Comparison of ENCODE assay signal across 2 cellular contexts in genomic region chrX:112808007-112808406, GRCh38.
TF ChIP-seq lines count a peak whose summit lies in the region.

No MANE protein-coding gene starts in this region.

TF ChIP-seq in GM23338, 12 proteins besides CTCF, POLR2A, EP300 and RAD21 (continued from another document):
- TF ChIP-seq REST (IDR thresholded peaks at IDR 0.05; ENCODE audit: unreplicated experiment) (no peak), STAT1 (IDR thresholded peaks at IDR 0.05; ENCODE audit: unreplicated experiment) (no peak), ZNF462 (CRISPR knock-in tag; IDR thresholded peaks at IDR 0.05) (no peak), JUNB (IDR thresholded peaks at IDR 0.05; ENCODE audit: unreplicated experiment) (no peak), NANOG (IDR thresholded peaks at IDR 0.05; ENCODE audit: borderline replicate concordance) (no peak), POLR2AphosphoS5 (IDR thresholded peaks at IDR 0.05; ENCODE audit: low read depth) (no peak), ZNF114 (CRISPR knock-in tag; IDR thresholded peaks at IDR 0.05) (no peak), CREB1 (CRISPR knock-in tag; IDR thresholded peaks at IDR 0.05; ENCODE audit: low read depth) (no peak), EZH2phosphoT487 (IDR thresholded peaks at IDR 0.05; ENCODE audit: unreplicated experiment) (no peak), ETS1 (IDR thresholded peaks at IDR 0.05) (no peak), EZH2 (IDR thresholded peaks at IDR 0.05; ENCODE audit: low read depth, unreplicated experiment) (no peak)

TF ChIP-seq in WTC11, 78 proteins besides CTCF, POLR2A, EP300 and RAD21 (continued from another document):
- TF ChIP-seq FOXJ3 (CRISPR knock-in tag; IDR thresholded peaks at IDR 0.05; ENCODE audit: borderline replicate concordance) (no peak), ZNF671 (CRISPR knock-in tag; IDR thresholded peaks at IDR 0.05) (no peak), ZNF317 (CRISPR knock-in tag; IDR thresholded peaks at IDR 0.05; ENCODE audit: borderline replicate concordance, low read depth) (no peak), FOXP1 (CRISPR knock-in tag; IDR thresholded peaks at IDR 0.05; ENCODE audit: borderline replicate concordance) (no peak), SMAD3 (CRISPR knock-in tag; IDR thresholded peaks at IDR 0.05; ENCODE audit: borderline replicate concordance) (no peak), JUN (CRISPR knock-in tag; IDR thresholded peaks at IDR 0.05) (no peak), NFYB (CRISPR knock-in tag; conservative IDR thresholded peaks at IDR 0.05; ENCODE audit: low read depth) (no peak), TCF7 (CRISPR knock-in tag; IDR thresholded peaks at IDR 0.05; ENCODE audit: low read depth) (no peak), ESRRA (CRISPR knock-in tag; IDR thresholded peaks at IDR 0.05; ENCODE audit: borderline replicate concordance) (no peak)
- TF ChIP-seq, protein P1, sequence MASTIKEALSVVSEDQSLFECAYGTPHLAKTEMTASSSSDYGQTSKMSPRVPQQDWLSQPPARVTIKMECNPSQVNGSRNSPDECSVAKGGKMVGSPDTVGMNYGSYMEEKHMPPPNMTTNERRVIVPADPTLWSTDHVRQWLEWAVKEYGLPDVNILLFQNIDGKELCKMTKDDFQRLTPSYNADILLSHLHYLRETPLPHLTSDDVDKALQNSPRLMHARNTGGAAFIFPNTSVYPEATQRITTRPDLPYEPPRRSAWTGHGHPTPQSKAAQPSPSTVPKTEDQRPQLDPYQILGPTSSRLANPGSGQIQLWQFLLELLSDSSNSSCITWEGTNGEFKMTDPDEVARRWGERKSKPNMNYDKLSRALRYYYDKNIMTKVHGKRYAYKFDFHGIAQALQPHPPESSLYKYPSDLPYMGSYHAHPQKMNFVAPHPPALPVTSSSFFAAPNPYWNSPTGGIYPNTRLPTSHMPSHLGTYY (CRISPR knock-in tag; IDR thresholded peaks at IDR 0.05): no peak
